ENCODE assay signal across 21 cellular contexts in genomic region chr3:170278632-170279031, GRCh38. TPM values are rescaled to one million over a fixed set of nuclear protein-coding genes. Genes with fewer than 3 reads are reported as not detected.
DNase-seq lines count a peak whose midpoint lies in the region; ATAC-seq, FAIRE-seq and TF ChIP-seq lines count a peak whose summit lies in the region.
"Had no signal": no experiment of that assay in that cellular context is flagged by ENCODE, and none has a peak within 500 bp of the region (broad histone marks: within the 10 kb centered on the region; RNA-seq: fewer than 3 reads in every experiment).

No MANE protein-coding gene starts in this region.

- H2AFZ ChIP-seq in OCI-LY7 (ENCODE audit: low read length): no peak overlapping the region
- H2AFZ ChIP-seq: PC-9 had no signal

- no peaks in the 10 kb centered on the region for H4K20me1 ChIP-seq in OCI-LY7 (ENCODE audit: insufficient read depth, low read length)

- no peaks in the 10 kb centered on the region for H3K27me3 ChIP-seq in gastrocnemius medialis
- H3K27me3 ChIP-seq: cardiac muscle cell, SJSA1 had no signal

- H3K4me2 ChIP-seq in OCI-LY7 (ENCODE audit: low read length): no peak overlapping the region
- H3K4me2 ChIP-seq: PC-9 had no signal

- DNase-seq in activated CD4-positive, alpha-beta T cell treated with anti-CD3 and anti-CD28 coated beads, Interleukin-2, amount 10 ng/mL, durations not matched to agents 24 days and 14 days: no peak
- DNase-seq in activated CD4-positive, alpha-beta T cell treated with anti-CD3 and anti-CD28 coated beads, Interleukin-2, amount 50 U/mL, for 48 hours: no peak
- DNase-seq in GM18507 (ENCODE audit: extremely low spot score, insufficient read length, low read depth) (no peak), OCI-LY7 (ENCODE audit: low spot score) (peak; percentile 17), mucosa of descending colon (peak in 1 of 3 donors; percentile 30), HCEC 1CT (no peak), gastrocnemius medialis (no peak), amniotic stem cell (lab: John Stamatoyannopoulos, UW) (no peak)
- DNase-seq: activated CD4-positive, alpha-beta T cell treated with anti-CD3 and anti-CD28 coated beads, Interleukin-2, amount 10 ng/mL, durations not matched to agents 7 days and 5 days; activated T-cell treated with anti-CD3 and anti-CD28 coated beads, Interleukin-2, amount 50 U/mL, for 1 hour; effector CD8-positive, alpha-beta T cell; NCI-H524 treated with DMSO at 0.1 percent for 48 hours; PC-9; psoas muscle had no signal

- H3K4me1 ChIP-seq in OCI-LY7 (ENCODE audit: insufficient read depth, low read length, poor library complexity, severe bottlenecking) (peaks cover 19% of the 10 kb centered on the region), mucosa of descending colon (ENCODE audit: low read depth) (peaks cover 6% of the 10 kb centered on the region), gastrocnemius medialis (no peaks in the 10 kb centered on the region)
- H3K4me1 ChIP-seq: psoas muscle had no signal

- FAIRE-seq in GM18507 (lab: Jason Lieb, UNC): peak; percentile 15
- FAIRE-seq: G401.6, GM12878, islet of Langerhans had no signal

- no peaks in the 10 kb centered on the region for H3K9me2 ChIP-seq in OCI-LY7 (ENCODE audit: insufficient read depth, low read length)

- no peaks in the 10 kb centered on the region for H3K79me2 ChIP-seq in OCI-LY7 (ENCODE audit: insufficient read depth, low read depth, low read length)

- no peaks in the 10 kb centered on the region for H3K27me3 Mint-ChIP-seq in activated CD4-positive, alpha-beta T cell treated with anti-CD3 and anti-CD28 coated beads, Interleukin-2, amount 10 ng/mL, durations not matched to agents 24 days and 14 days
- H3K27me3 Mint-ChIP-seq: activated CD4-positive, alpha-beta T cell treated with anti-CD3 and anti-CD28 coated beads, Interleukin-2, amount 10 ng/mL, durations not matched to agents 7 days and 5 days had no signal

- POLR2A ChIA-PET in OCI-LY7 (lab: Charles Lee): interaction anchor here (0.6 to 1.6 kb wide), 4 partner anchors 10 to 60 kb away, joined by 3 to 5 read pairs (median 4); no protein-coding TSS in a partner anchor

- H3K9me3 Mint-ChIP-seq in activated CD4-positive, alpha-beta T cell treated with anti-CD3 and anti-CD28 coated beads, Interleukin-2, amount 10 ng/mL, durations not matched to agents 24 days and 14 days: no peaks in the 10 kb centered on the region
- H3K9me3 Mint-ChIP-seq: activated CD4-positive, alpha-beta T cell treated with anti-CD3 and anti-CD28 coated beads, Interleukin-2, amount 10 ng/mL, durations not matched to agents 7 days and 5 days; nephron had no signal

- in situ Hi-C loops in gastrocnemius medialis (cut with MboI; ENCODE audit: low sequenced_read_pairs in 4 of 4): no loop called here

- ATAC-seq in mucosa of descending colon (peak; percentile 84), gastrocnemius medialis (no peak)
- ATAC-seq: GM12878, psoas muscle had no signal

- intact Hi-C loops in activated CD4-positive, alpha-beta T cell treated with anti-CD3 and anti-CD28 coated beads, Interleukin-2, amount 10 ng/mL, durations not matched to agents 24 days and 14 days (cut with micrococcal nuclease): loop anchor here (2.0 kb wide), 1 partner anchor 56 kb away; the partner anchor contains the start of gene PRKCI
- intact Hi-C loops in OCI-LY7 (cut with micrococcal nuclease; ENCODE audit: unreplicated experiment): no loop called here
- intact Hi-C loops in mucosa of descending colon (cut with DNase I, micrococcal nuclease): no loop called here
- intact Hi-C loops in gastrocnemius medialis (cut with DNase I; ENCODE audit: low total_unique reads): no loop called here

- peak overlapping the region; percentile 27 for H3K27ac Mint-ChIP-seq in activated CD4-positive, alpha-beta T cell treated with anti-CD3 and anti-CD28 coated beads, Interleukin-2, amount 10 ng/mL, durations not matched to agents 24 days and 14 days

- CTCF ChIA-PET in OCI-LY7 (lab: Charles Lee; ENCODE audit: unreplicated experiment): no interaction called here

- H3K4me3 Mint-ChIP-seq in activated CD4-positive, alpha-beta T cell treated with anti-CD3 and anti-CD28 coated beads, Interleukin-2, amount 10 ng/mL, durations not matched to agents 24 days and 14 days: no peak overlapping the region
- H3K4me3 Mint-ChIP-seq: nephron had no signal

- TF ChIP-seq CTCF in OCI-LY7 (conservative IDR thresholded peaks at IDR 0.05; ENCODE audit: low read length) (no peak), mucosa of descending colon (IDR thresholded peaks at IDR 0.05) (no peak), gastrocnemius medialis (IDR thresholded peaks at IDR 0.05 in 4 of 5, conservative IDR thresholded peaks at IDR 0.05 in 1 of 5) (no peak)

- no peak overlapping the region for H3K27ac ChIP-seq in OCI-LY7 (ENCODE audit: low read depth, low read length, poor library complexity, severe bottlenecking)
- H3K27ac ChIP-seq in gastrocnemius medialis: no peak overlapping the region
- H3K27ac ChIP-seq: cardiac muscle cell, PC-9, psoas muscle, SJSA1, thoracic aorta had no signal

- H3K4me3 ChIP-seq in OCI-LY7 (ENCODE audit: low read depth, low read length, poor library complexity, severe bottlenecking) (no peak overlapping the region), mucosa of descending colon (no peak overlapping the region), gastrocnemius medialis (no peak overlapping the region)
- H3K4me3 ChIP-seq: cardiac muscle cell, GM12878, PC-9, psoas muscle, SJSA1 had no signal

- TF ChIP-seq POLR2A in gastrocnemius medialis (IDR thresholded peaks at IDR 0.05): no peak

- peaks cover 71% of the 10 kb centered on the region for H3K36me3 ChIP-seq in OCI-LY7 (ENCODE audit: insufficient read depth, low read length)
- no peaks in the 10 kb centered on the region for H3K36me3 ChIP-seq in mucosa of descending colon (ENCODE audit: low read depth)
- H3K36me3 ChIP-seq in gastrocnemius medialis: peaks cover 0 to 50% of the 10 kb centered on the region in 2 donors

- no peaks in the 10 kb centered on the region for H3K9me3 ChIP-seq in OCI-LY7 (ENCODE audit: low read length)
- no peaks in the 10 kb centered on the region for H3K9me3 ChIP-seq in mucosa of descending colon
- H3K9me3 ChIP-seq in gastrocnemius medialis: no peaks in the 10 kb centered on the region
- H3K9me3 ChIP-seq: psoas muscle, SJSA1, thoracic aorta had no signal

- peaks cover 22% of the 10 kb centered on the region for H3K36me3 Mint-ChIP-seq in activated CD4-positive, alpha-beta T cell treated with anti-CD3 and anti-CD28 coated beads, Interleukin-2, amount 10 ng/mL, durations not matched to agents 24 days and 14 days (ENCODE audit: low read depth)

- H3K4me1 Mint-ChIP-seq in activated CD4-positive, alpha-beta T cell treated with anti-CD3 and anti-CD28 coated beads, Interleukin-2, amount 10 ng/mL, durations not matched to agents 24 days and 14 days: peaks cover 19% of the 10 kb centered on the region

- no TSS peak for BruUV-seq in OCI-LY7 (replicated peaks; lab: Mats Ljungman, UMichigan)

RNA-seq across cellular contexts. Expression of gene PRKCI, which starts 56.4 kb away (rescaled TPM):
- total RNA-seq in activated CD4-positive, alpha-beta T cell treated with anti-CD3 and anti-CD28 coated beads, Interleukin-2, amount 10 ng/mL, durations not matched to agents 24 days and 14 days: 19.7 and 32.3 TPM in 2 replicates
- total RNA-seq in OCI-LY7 (2014; rRNA removed; shearing (Covaris generic)): 27.6 and 28.9 TPM in 2 replicates
- total RNA-seq in OCI-LY7 (2022) (36.2 and 38.3 TPM in 2 replicates), mucosa of descending colon (10 to 100 TPM; 38.0 to 39.9 (median 39.8) TPM), gastrocnemius medialis (10 to 100 TPM; 10.5 to 20.9 (median 14.0) TPM)
